In genomic region chr10:100286051-100287033, GRCh38 we compare ENCODE assay signal across 8 cellular contexts. TPM values are rescaled to one million over a fixed set of nuclear protein-coding genes. Genes with fewer than 3 reads are reported as not detected.
DNase-seq lines count a peak whose midpoint lies in the region; ATAC-seq and TF ChIP-seq lines count a peak whose summit lies in the region.

BLOC1S2 (minus strand) TSS chr10:100286680; CDS start chr10:100286659, 21 bp downstream.

- peaks cover 46% of the 10 kb centered on the region for H3K79me2 ChIP-seq in KMS-11 (ENCODE audit: insufficient read depth, low read depth)
- H3K79me2 ChIP-seq in fibroblast of lung (ENCODE audit: control insufficient read depth, insufficient read depth, low read length) = peaks cover 42% of the 10 kb centered on the region

- peaks cover 20% of the 10 kb centered on the region for H3K4me1 Mint-ChIP-seq in activated T-helper 17 cell treated with anti-CD3 and anti-CD28 coated beads, Interleukin-2, amount 50 U/mL, for 72 hours
- H3K4me1 Mint-ChIP-seq in naive thymus-derived CD8-positive, alpha-beta T cell = peaks cover 19 to 43% (median 33%) of the 10 kb centered on the region in 4 donors
- peaks cover 21 to 26% of the 10 kb centered on the region in 2 donors for H3K4me1 Mint-ChIP-seq in stimulated activated naive B cell treated with anti-CD40 and anti-IgM and Interleukin-4, amounts not matched to agents 10 μg/mL and 1 μg/mL and 100 μg/mL, for 72 hours

- H3K36me3 ChIP-seq in KMS-11 (ENCODE audit: insufficient read depth) (no peaks in the 10 kb centered on the region), fibroblast of lung (ENCODE audit: control insufficient read depth, insufficient read depth, low read length) (no peaks in the 10 kb centered on the region)

- peak; percentile 47 for DNase-seq in DMS79 treated with DMSO at 0.1 percent for 48 hours (lab: John Stamatoyannopoulos, UW)
- DNase-seq in RPMI7951 (ENCODE audit: low read depth) = peak; percentile 87
- DNase-seq in fibroblast of lung (ENCODE audit: low read depth in 2 of 2) = peak; percentile 86 to 93
- DNase-seq in naive thymus-derived CD8-positive, alpha-beta T cell = peak; percentile 72 to 95 (median 87)
- peak; percentile 89 for DNase-seq in stimulated activated naive B cell treated with anti-CD40 and anti-IgM and Interleukin-4, amounts not matched to agents 10 μg/mL and 1 μg/mL and 100 μg/mL, for 72 hours

- no peaks in the 10 kb centered on the region for H4K20me1 ChIP-seq in KMS-11 (ENCODE audit: insufficient read depth)
- no peaks in the 10 kb centered on the region for H4K20me1 ChIP-seq in fibroblast of lung (ENCODE audit: control insufficient read depth, extremely low read depth, insufficient read depth, low read length)

- H3K36me3 Mint-ChIP-seq in activated T-helper 17 cell treated with anti-CD3 and anti-CD28 coated beads, Interleukin-2, amount 50 U/mL, for 72 hours (ENCODE audit: low read depth) = peaks cover 27% of the 10 kb centered on the region
- H3K36me3 Mint-ChIP-seq in naive thymus-derived CD8-positive, alpha-beta T cell = peaks cover 0 to 5% (median 0%) of the 10 kb centered on the region in 3 donors
- H3K36me3 Mint-ChIP-seq in stimulated activated naive B cell treated with anti-CD40 and anti-IgM and Interleukin-4, amounts not matched to agents 10 μg/mL and 1 μg/mL and 100 μg/mL, for 72 hours = peaks cover 8 to 17% of the 10 kb centered on the region in 2 donors

- POLR2A ChIA-PET in naive thymus-derived CD8-positive, alpha-beta T cell (lab: Charles Lee) = interaction anchor here (0.6 to 1.7 kb wide), 8 partner anchors 19 to 721 kb away, joined by 3 to 7 read pairs (median 3); partner anchors contain the start of genes CHUK and HIF1AN

- no peaks in the 10 kb centered on the region for H3K9me3 Mint-ChIP-seq in activated T-helper 17 cell treated with anti-CD3 and anti-CD28 coated beads, Interleukin-2, amount 50 U/mL, for 72 hours
- H3K9me3 Mint-ChIP-seq in naive thymus-derived CD8-positive, alpha-beta T cell = no peaks in the 10 kb centered on the region
- no peaks in the 10 kb centered on the region for H3K9me3 Mint-ChIP-seq in stimulated activated naive B cell treated with anti-CD40 and anti-IgM and Interleukin-4, amounts not matched to agents 10 μg/mL and 1 μg/mL and 100 μg/mL, for 72 hours

- TF ChIP-seq CTCF in KMS-11 (conservative IDR thresholded peaks at IDR 0.05; ENCODE audit: low read depth, low read length) (no peak), fibroblast of lung (conservative IDR thresholded peaks at IDR 0.05 in 1 of 2, IDR thresholded peaks at IDR 0.05 in 1 of 2; ENCODE audit: low read depth in 1 of 2, low read length in 2 of 2) (no peak)

- no peaks in the 10 kb centered on the region for H3K27me3 Mint-ChIP-seq in activated T-helper 17 cell treated with anti-CD3 and anti-CD28 coated beads, Interleukin-2, amount 50 U/mL, for 72 hours
- H3K27me3 Mint-ChIP-seq in naive thymus-derived CD8-positive, alpha-beta T cell = no peaks in the 10 kb centered on the region
- H3K27me3 Mint-ChIP-seq in stimulated activated naive B cell treated with anti-CD40 and anti-IgM and Interleukin-4, amounts not matched to agents 10 μg/mL and 1 μg/mL and 100 μg/mL, for 72 hours = peaks cover under 1% of the 10 kb centered on the region in 2 donors

- H3K27ac ChIP-seq in KMS-11 = peak within 1 kb of the TSS; percentile 75
- peak within 1 kb of the TSS; percentile 94 for H3K27ac ChIP-seq in fibroblast of lung (ENCODE audit: insufficient read depth, low read length)

- H3K27ac Mint-ChIP-seq in activated T-helper 17 cell treated with anti-CD3 and anti-CD28 coated beads, Interleukin-2, amount 50 U/mL, for 72 hours = peak within 1 kb of the TSS; percentile 99
- peak within 1 kb of the TSS; percentile 98 to 99 (median 98) for H3K27ac Mint-ChIP-seq in naive thymus-derived CD8-positive, alpha-beta T cell
- peak within 1 kb of the TSS; percentile 97 for H3K27ac Mint-ChIP-seq in stimulated activated naive B cell treated with anti-CD40 and anti-IgM and Interleukin-4, amounts not matched to agents 10 μg/mL and 1 μg/mL and 100 μg/mL, for 72 hours

- no peaks in the 10 kb centered on the region for H3K9me3 ChIP-seq in fibroblast of lung (ENCODE audit: control insufficient read depth, insufficient read depth, low read depth, low read length)

- H2AFZ ChIP-seq in KMS-11 (ENCODE audit: low read depth) (peak within 1 kb of the TSS; percentile 79), fibroblast of lung (ENCODE audit: low read length) (peak within 1 kb of the TSS; percentile 95)

- no peak within 1 kb of the TSS for H3K4me3 ChIP-seq in KMS-11 (IDR thresholded peaks at IDR 0.05; ENCODE audit: insufficient read depth, low read depth, low read length)
- peak within 1 kb of the TSS; percentile 83 to 100 (median 93) for H3K4me3 ChIP-seq in fibroblast of lung (replicated peaks in 1 of 4; ENCODE audit: control extremely low read depth in 1 of 4, insufficient read depth in 1 of 4, low read depth in 3 of 4, low read length in 4 of 4)

- ATAC-seq in GM21723 (IDR thresholded peaks at IDR 0.05; ENCODE audit: unreplicated experiment) = peak; percentile 90
- peak; percentile 90 for ATAC-seq in activated T-helper 17 cell treated with anti-CD3 and anti-CD28 coated beads, Interleukin-2, amount 50 U/mL, for 72 hours (replicated peaks)
- ATAC-seq in naive thymus-derived CD8-positive, alpha-beta T cell = peak; percentile 84 to 93
- ATAC-seq in stimulated activated naive B cell treated with anti-CD40 and anti-IgM and Interleukin-4, amounts not matched to agents 10 μg/mL and 1 μg/mL and 100 μg/mL, for 72 hours (replicated peaks) = peak; percentile 90 to 91

- H3K4me2 ChIP-seq in KMS-11 (peak within 1 kb of the TSS; percentile 92), fibroblast of lung (ENCODE audit: extremely low read depth, insufficient read depth, low read length) (peak within 1 kb of the TSS; percentile 99)

- peak within 1 kb of the TSS; percentile 82 for H3K9ac ChIP-seq in KMS-11
- H3K9ac ChIP-seq in fibroblast of lung (ENCODE audit: insufficient read depth, low read length) = peak within 1 kb of the TSS; percentile 87

- H3K4me1 ChIP-seq in KMS-11 (ENCODE audit: low read depth, poor library complexity, severe bottlenecking) = peaks cover 22% of the 10 kb centered on the region
- H3K4me1 ChIP-seq in fibroblast of lung (ENCODE audit: control insufficient read depth, extremely low read depth, insufficient read depth, low read length) = no peaks in the 10 kb centered on the region

- H3K27me3 ChIP-seq in KMS-11 (ENCODE audit: insufficient read depth, low read depth) (no peaks in the 10 kb centered on the region), fibroblast of lung (ENCODE audit: control insufficient read depth, insufficient read depth, low read length) (no peaks in the 10 kb centered on the region)

- peak within 1 kb of the TSS; percentile 99 for H3K4me3 Mint-ChIP-seq in activated T-helper 17 cell treated with anti-CD3 and anti-CD28 coated beads, Interleukin-2, amount 50 U/mL, for 72 hours
- H3K4me3 Mint-ChIP-seq in naive thymus-derived CD8-positive, alpha-beta T cell = peak within 1 kb of the TSS; percentile 97 to 100 (median 98)
- peak within 1 kb of the TSS; percentile 97 for H3K4me3 Mint-ChIP-seq in stimulated activated naive B cell treated with anti-CD40 and anti-IgM and Interleukin-4, amounts not matched to agents 10 μg/mL and 1 μg/mL and 100 μg/mL, for 72 hours

RNA-seq across cellular contexts. Expression of gene BLOC1S2, which starts in this region (rescaled TPM):
- 33.5 and 43.5 TPM in 2 replicates for total RNA-seq in RPMI7951 (2014; rRNA removed; shearing (Covaris generic))
- 10 to 100 TPM; 54.1 to 59.3 TPM for total RNA-seq in activated T-helper 17 cell treated with anti-CD3 and anti-CD28 coated beads, Interleukin-2, amount 50 U/mL, for 72 hours
- total RNA-seq in fibroblast of lung = 59.1 and 88.8 TPM in 2 replicates
- 48.1 and 49.4 TPM in 2 replicates for polyA plus RNA-seq in fibroblast of lung
- polyA plus RNA-seq in fibroblast of lung (2012) = 47.2 and 53.1 TPM in 2 replicates
- 2.8 and 4.4 TPM in 2 replicates for polyA minus RNA-seq in fibroblast of lung (ENCODE audit: low replicate concordance)
- total RNA-seq in naive thymus-derived CD8-positive, alpha-beta T cell = 10 to 100 TPM; 37.8 to 39.2 TPM
- 10 to 100 TPM; 61.3 to 76.1 (median 73.6) TPM for polyA plus RNA-seq in naive thymus-derived CD8-positive, alpha-beta T cell
